In genomic region chr11:9516113-9516512, GRCh38 we compare ENCODE assay signal across 17 cellular contexts. TPM values are rescaled to one million over a fixed set of nuclear protein-coding genes. Genes with fewer than 3 reads are reported as not detected.
A peak's percentile ranks its signal among the peaks of the same experiment; 100 is the strongest.
DNase-seq lines count a peak whose midpoint lies in the region; TF ChIP-seq lines count a peak whose summit lies in the region.
"Had no signal": no experiment of that assay in that cellular context is flagged by ENCODE, and none has a peak within 500 bp of the region (broad histone marks: within the 10 kb centered on the region; RNA-seq: fewer than 3 reads in every experiment).

No MANE protein-coding gene starts in this region.

- H3K27me3 ChIP-seq in H7 (ENCODE audit: control insufficient read depth, insufficient read depth, low read length) = no peaks in the 10 kb centered on the region
- H3K27me3 ChIP-seq: pancreas, sigmoid colon, upper lobe of left lung had no signal

- H3K36me3 ChIP-seq in H7 (replicated peaks; ENCODE audit: control insufficient read depth, insufficient read depth, low read length) = peaks cover 3% of the 10 kb centered on the region

- no peak overlapping the region for H3K4me3 ChIP-seq in H7 (ENCODE audit: insufficient read depth, low read depth, low read length)
- H3K4me3 ChIP-seq: pancreas, sigmoid colon, upper lobe of left lung had no signal

- DNase-seq in NCI-H1417 (lab: John Stamatoyannopoulos, UW) (peak in 2 of 3 experiments; percentile 49 to 70), NCI-H1417 treated with DMSO at 0.1 percent for 48 hours (lab: John Stamatoyannopoulos, UW) (no peak), H7 (peak; percentile 62), NCI-H748 treated with DMSO at 0.1 percent for 48 hours (lab: John Stamatoyannopoulos, UW) (peak; percentile 38), iPS-NIHi7 (ENCODE audit: extremely low spot score) (peak; percentile 66), NCI-H187 treated with DMSO at 0.1 percent for 48 hours (lab: John Stamatoyannopoulos, UW) (no peak), GM13977 (ENCODE audit: low spot score) (no peak), dedifferentiated amniotic fluid mesenchymal stem cell (ENCODE audit: extremely low spot score) (no peak)
- DNase-seq: 8988T; GF-D8; naive thymus-derived CD4-positive, alpha-beta T cell; NCI-H1105; NCI-H226; NK-92 treated with Interleukin-12 subunit alpha and Interleukin-12 subunit beta, amount 100 ng/mL, for 24 hours; pancreas; sigmoid colon; upper lobe of left lung had no signal

- TF ChIP-seq CTCF in GM13977 (IDR thresholded peaks at IDR 0.05; ENCODE audit: extremely low read depth, insufficient read depth, missing control alignments) = no peak

- in situ Hi-C loops in GM13977 (cut with MboI; ENCODE audit: low pct_unique_long_range_greater_than_20kb, low sequenced_read_pairs, unreplicated experiment) = no loop called here

RNA-seq across cellular contexts. Expression of gene ZNF143, which starts 55.3 kb away (rescaled TPM):
- total RNA-seq in H7 (2014; rRNA removed; shearing (Covaris generic)) = 55.7 and 64.1 TPM in 2 replicates

RNA-seq across cellular contexts. Expression of gene WEE1, which starts 57.4 kb away (rescaled TPM):
- total RNA-seq in H7 (2014; rRNA removed; shearing (Covaris generic)) = 125 and 176 TPM in 2 replicates

Comparison
In these comparisons a context has a peak if more than half of its experiments do, and no peak if none do; other contexts are left out.
1. DNase-seq: peak in NCI-H1417 (2 of 3), H7 (single experiment), NCI-H748 treated with DMSO at 0.1 percent for 48 hours (single experiment) and iPS-NIHi7 (single experiment); none in NCI-H1417 treated with DMSO at 0.1 percent for 48 hours (single experiment), NCI-H187 treated with DMSO at 0.1 percent for 48 hours (single experiment), GM13977 (single experiment) and dedifferentiated amniotic fluid mesenchymal stem cell (single experiment).